9 cellular contexts compared by ENCODE assay signal in genomic region chr1:32870615-32871363, GRCh38. TPM values are rescaled to one million over a fixed set of nuclear protein-coding genes. Genes with fewer than 3 reads are reported as not detected.
DNase-seq lines count a peak whose midpoint lies in the region; ATAC-seq, FAIRE-seq and TF ChIP-seq lines count a peak whose summit lies in the region.
"Had no signal": no experiment of that assay in that cellular context is flagged by ENCODE, and none has a peak within 500 bp of the region (broad histone marks: within the 10 kb centered on the region; RNA-seq: fewer than 3 reads in every experiment).

Gene FNDC5, minus strand, starts transcription at chr1:32870912.

- H3F3A ChIP-seq in SK-N-SH (replicated peaks; ENCODE audit: insufficient read depth) = peaks cover 8% of the 10 kb centered on the region

- H3K4me2 ChIP-seq in SK-N-SH = peak within 1 kb of the TSS; percentile 69

- no peaks in the 10 kb centered on the region for H3K36me3 ChIP-seq in SK-N-SH (replicated peaks in 1 of 2; ENCODE audit: control insufficient read depth in 1 of 2, insufficient read depth in 2 of 2, low read length in 1 of 2)
- H3K36me3 ChIP-seq: neutrophil had no signal

- H3K79me2 ChIP-seq in SK-N-SH (ENCODE audit: insufficient read depth) = no peaks in the 10 kb centered on the region

- 11% methylated on average over 7 of the region's 99 CpGs for WGBS in SK-N-SH (ENCODE audit: low lambda C conversion rate)

- no peak for FAIRE-seq in GM12892 (lab: Jason Lieb, UNC)

- H2AFZ ChIP-seq in SK-N-SH (ENCODE audit: low read depth) = no peak within 1 kb of the TSS

- peak within 1 kb of the TSS in 1 of 2 experiments; percentile 46; a peak in 3 of 4 replicates for H3K4me3 ChIP-seq in SK-N-SH (ENCODE audit: low read depth in 2 of 2, low read length in 1 of 2)

- H3K27me3 ChIP-seq in SK-N-SH (ENCODE audit: insufficient read depth) = no peaks in the 10 kb centered on the region
- peaks cover 38% of the 10 kb centered on the region for H3K27me3 ChIP-seq in foreskin keratinocyte

- no peak for TF ChIP-seq POLR2A in GM12892 (IDR thresholded peaks at IDR 0.05; ENCODE audit: low read depth, low read length)

- TF ChIP-seq CTCF in SK-N-SH (IDR thresholded peaks at IDR 0.05) (no peak), foreskin keratinocyte (conservative IDR thresholded peaks at IDR 0.05) (no peak), omental fat pad (IDR thresholded peaks at IDR 0.05) (no peak)

- POLR2A ChIA-PET in SK-N-SH (lab: Yijun Ruan, JAX) = no interaction called here

- no peaks in the 10 kb centered on the region for H3K9me3 ChIP-seq in SK-N-SH
- H3K9me3 ChIP-seq: neutrophil had no signal

- CTCF ChIA-PET in SK-N-SH (lab: Yijun Ruan, JAX) = interaction anchor here (0.6 to 4.3 kb wide), 17 partner anchors 11 to 351 kb away, joined by 3 to 46 read pairs (median 7); partner anchors contain the start of genes AZIN2, HPCA, S100PBP and YARS1

- no peak within 1 kb of the TSS for H3K9ac ChIP-seq in SK-N-SH

- H3K27ac ChIP-seq in SK-N-SH (ENCODE audit: low read depth in 2 of 2, low read length in 1 of 2) = no peak within 1 kb of the TSS
- H3K27ac ChIP-seq in foreskin keratinocyte = no peak within 1 kb of the TSS
- H3K27ac ChIP-seq: neutrophil had no signal

- TF ChIP-seq RAD21 in SK-N-SH (IDR thresholded peaks at IDR 0.05; ENCODE audit: low read length) = no peak

- ATAC-seq in foreskin keratinocyte (peak; percentile 45), omental fat pad (ENCODE audit: low FRiP score) (peak; percentile 38), HG02981 (IDR thresholded peaks at IDR 0.05; ENCODE audit: unreplicated experiment) (no peak), GM18519 (IDR thresholded peaks at IDR 0.05; ENCODE audit: low FRiP score, unreplicated experiment) (no peak)

- no peak for TF ChIP-seq EP300 in SK-N-SH (IDR thresholded peaks at IDR 0.05; ENCODE audit: borderline replicate concordance in 1 of 2, low read depth in 1 of 2, low read length in 1 of 2)

- peaks cover 0 to 13% of the 10 kb centered on the region in 2 experiments; a peak in 1 of 4 replicates for H3K4me1 ChIP-seq in SK-N-SH (ENCODE audit: control insufficient read depth in 1 of 2, insufficient read depth in 2 of 2, low read depth in 1 of 2, low read length in 1 of 2)
- no peaks in the 10 kb centered on the region for H3K4me1 ChIP-seq in foreskin keratinocyte

- DNase-seq in ELF-1 (ENCODE audit: low read depth, low spot score) = peak; percentile 76
- peak; percentile 89 for DNase-seq in SK-N-SH
- DNase-seq in foreskin keratinocyte = no peak
- DNase-seq in omental fat pad (ENCODE audit: low spot score) = no peak
- no peak for DNase-seq in effector CD8-positive, alpha-beta T cell (lab: John Stamatoyannopoulos, UW)
- no peak for DNase-seq in GM12892 (ENCODE audit: insufficient read length)

- no peaks in the 10 kb centered on the region for H3K9me2 ChIP-seq in SK-N-SH

- no peaks in the 10 kb centered on the region for H4K20me1 ChIP-seq in SK-N-SH (ENCODE audit: insufficient read depth)

TF ChIP-seq in SK-N-SH, 30 proteins besides CTCF, POLR2A, EP300 and RAD21:
- TF ChIP-seq REST (IDR thresholded peaks at IDR 0.05; ENCODE audit: low read depth, low read length) (peak; percentile 14; the same call in 1 of the 2 replicates), TAF1 (IDR thresholded peaks at IDR 0.05; ENCODE audit: borderline replicate concordance, low read depth, low read length) (no peak)

RNA-seq across cellular contexts. Expression of gene FNDC5, which starts in this region (rescaled TPM):
- 0.59 and 0.94 TPM in 2 replicates for polyA plus RNA-seq in SK-N-SH (2012; rRNA removed)
- 0.66 and 1.00 TPM in 2 replicates for polyA plus RNA-seq in SK-N-SH (2012; cell fraction: cytosol; rRNA removed)
- 2.2 and 2.5 TPM in 2 replicates for polyA plus RNA-seq in SK-N-SH (2012; cell fraction: nucleus; rRNA removed)
- total RNA-seq in foreskin keratinocyte = not detected in 2 replicates
- polyA plus RNA-seq in foreskin keratinocyte = not detected in 2 replicates
- 1 to 10 TPM in 3 of 4 donors, under 1 TPM in 1; 0.48 to 3.0 (median 1.6) TPM for total RNA-seq in omental fat pad
- polyA plus RNA-seq in GM12892 (2012; ENCODE audit: missing spikeins) = 1.1 TPM

Comparison
In these comparisons a context has a peak if more than half of its experiments do, and no peak if none do; other contexts are left out.
1. Peak in ATAC-seq in foreskin keratinocyte; RNA of the gene not detected or under 1 TPM.
2. DNase-seq: peak in ELF-1 (single experiment) and SK-N-SH (single experiment); none in foreskin keratinocyte (0 of 2), omental fat pad (single experiment), effector CD8-positive, alpha-beta T cell (single experiment) and GM12892 (single experiment).